Comparison of ENCODE assay signal across 12 cellular contexts in genomic region chr6:77034161-77034560, GRCh38.
A peak's percentile ranks its signal among the peaks of the same experiment; 100 is the strongest.
DNase-seq lines count a peak whose midpoint lies in the region; ATAC-seq, FAIRE-seq and TF ChIP-seq lines count a peak whose summit lies in the region.
"Had no signal": no experiment of that assay in that cellular context is flagged by ENCODE, and none has a peak within 500 bp of the region (broad histone marks: within the 10 kb centered on the region; RNA-seq: fewer than 3 reads in every experiment).

No MANE protein-coding gene starts in this region.

- H3K27me3 ChIP-seq in GM23338 (ENCODE audit: insufficient read depth): no peaks in the 10 kb centered on the region
- H3K27me3 ChIP-seq in SK-N-SH (ENCODE audit: insufficient read depth): no peaks in the 10 kb centered on the region
- no peaks in the 10 kb centered on the region for H3K27me3 ChIP-seq in trophoblast cell (ENCODE audit: insufficient read depth, low read length)
- H3K27me3 ChIP-seq in small intestine (ENCODE audit: control insufficient read depth in 2 of 2, insufficient read depth in 2 of 2, low read length in 2 of 2): no peaks in the 10 kb centered on the region
- H3K27me3 ChIP-seq: left lung had no signal

- no peak overlapping the region for H2BK120ac ChIP-seq in trophoblast cell (ENCODE audit: insufficient read depth, low read length, poor library complexity)

- no peak overlapping the region for H3K4me3 Mint-ChIP-seq in GM23338

- CTCF ChIA-PET in SK-N-SH (lab: Yijun Ruan, JAX): no interaction called here

- H3K4me1 ChIP-seq in GM23338 (ENCODE audit: insufficient read depth) (no peaks in the 10 kb centered on the region), SK-N-SH (ENCODE audit: control insufficient read depth in 1 of 2, insufficient read depth in 2 of 2, low read depth in 1 of 2, low read length in 1 of 2) (no peaks in the 10 kb centered on the region; a peak in 2 of 4 replicates), trophoblast cell (ENCODE audit: control insufficient read depth in 1 of 2, insufficient read depth in 2 of 2, low read length in 2 of 2) (no peaks in the 10 kb centered on the region), small intestine (ENCODE audit: control insufficient read depth in 2 of 2, insufficient read depth in 1 of 2, low read depth in 1 of 2, low read length in 1 of 2) (no peaks in the 10 kb centered on the region)
- H3K4me1 ChIP-seq: left lung had no signal

- H2BK5ac ChIP-seq in trophoblast cell (ENCODE audit: low read depth, low read length, poor library complexity): peak overlapping the region; percentile 61

- H2BK12ac ChIP-seq in trophoblast cell (ENCODE audit: low read length): no peak overlapping the region

- 1% methylated on average over 5 of the region's 5 CpGs for WGBS in SK-N-SH (ENCODE audit: low lambda C conversion rate)
- WGBS in trophoblast cell (ENCODE audit: extremely low coverage, insufficient coverage, insufficient read length): no CpG with 5 or more reads among the region's 5 CpGs
- WGBS in small intestine, 3 donors: 48 to 56% (median 56%) methylated on average over 5 of the region's 5 CpGs

- H3K79me2 ChIP-seq in GM23338 (replicated peaks; ENCODE audit: insufficient read depth) (no peaks in the 10 kb centered on the region), SK-N-SH (ENCODE audit: insufficient read depth) (no peaks in the 10 kb centered on the region), trophoblast cell (ENCODE audit: control insufficient read depth, insufficient read depth, low read length, poor library complexity) (no peaks in the 10 kb centered on the region)

- no peak overlapping the region for H4K8ac ChIP-seq in trophoblast cell (ENCODE audit: low read depth, low read length)

- H3K4me1 Mint-ChIP-seq in GM23338: peaks cover 12% of the 10 kb centered on the region; the same call in 2 of the 3 replicates

- no peak overlapping the region for H3K23ac ChIP-seq in trophoblast cell (ENCODE audit: low read length)

- no peak overlapping the region for H3K4me2 ChIP-seq in GM23338
- H3K4me2 ChIP-seq in SK-N-SH: peak overlapping the region; percentile 61; the same call in 1 of the 2 replicates
- H3K4me2 ChIP-seq in trophoblast cell (ENCODE audit: low read length): peak overlapping the region; percentile 41

- peak overlapping the region; percentile 82 for H3K27ac Mint-ChIP-seq in GM23338

- H3F3A ChIP-seq in GM23338 (replicated peaks; ENCODE audit: low read depth) (no peaks in the 10 kb centered on the region), SK-N-SH (replicated peaks; ENCODE audit: insufficient read depth) (peaks cover 13% of the 10 kb centered on the region)

- no peak for TF ChIP-seq RAD21 in SK-N-SH (IDR thresholded peaks at IDR 0.05; ENCODE audit: low read length)

- H3K9ac ChIP-seq in SK-N-SH (peak overlapping the region; percentile 22; the same call in 1 of the 2 replicates), trophoblast cell (ENCODE audit: low read length) (no peak overlapping the region)

- peaks cover 12% of the 10 kb centered on the region for H3K36me3 Mint-ChIP-seq in GM23338 (ENCODE audit: low read depth)

- TF ChIP-seq CTCF in GM23338 (conservative IDR thresholded peaks at IDR 0.05; ENCODE audit: low read depth in 2 of 2): no peak
- TF ChIP-seq CTCF in SK-N-SH (IDR thresholded peaks at IDR 0.05): no peak

- H3K4ac ChIP-seq in trophoblast cell (ENCODE audit: low read depth, low read length): no peak overlapping the region

- H3K9me2 ChIP-seq in GM23338 (ENCODE audit: insufficient read depth): no peaks in the 10 kb centered on the region; the same call in none of the 2 replicates
- no peaks in the 10 kb centered on the region for H3K9me2 ChIP-seq in SK-N-SH

- H3K9me3 ChIP-seq in SK-N-SH (no peaks in the 10 kb centered on the region), trophoblast cell (ENCODE audit: insufficient read depth, low read depth, low read length) (no peaks in the 10 kb centered on the region), small intestine (ENCODE audit: control insufficient read depth, low read depth) (no peaks in the 10 kb centered on the region)

- no peak overlapping the region for H2AK5ac ChIP-seq in trophoblast cell (ENCODE audit: low read length)

- H3K18ac ChIP-seq in trophoblast cell (ENCODE audit: low read length): no peak overlapping the region

- no peak for FAIRE-seq in small intestine (lab: Jason Lieb, UNC)

- no peaks in the 10 kb centered on the region for H3K27me3 Mint-ChIP-seq in GM23338 (ENCODE audit: insufficient read depth, low read depth, poor library complexity)

- no peak overlapping the region for H3K14ac ChIP-seq in trophoblast cell (ENCODE audit: low read length)

- H2AFZ ChIP-seq in GM23338 (no peak overlapping the region), SK-N-SH (ENCODE audit: low read depth) (no peak overlapping the region), trophoblast cell (ENCODE audit: insufficient read depth, low read length, poor library complexity) (no peak overlapping the region)

- no peak overlapping the region for H4K12ac ChIP-seq in trophoblast cell (ENCODE audit: low read depth, low read length)

- peak in 1 of 2 experiments; percentile 93; a peak in 3 of 4 replicates for TF ChIP-seq EP300 in SK-N-SH (IDR thresholded peaks at IDR 0.05; ENCODE audit: borderline replicate concordance in 1 of 2, low read depth in 1 of 2, low read length in 1 of 2)

- DNase-seq in GM23338 (ENCODE audit: low spot score): peak; percentile 84
- DNase-seq in SK-N-SH: no peak
- DNase-seq in fibroblast of peridontal ligament (ENCODE audit: extremely low read depth): peak; percentile 94
- DNase-seq in trophoblast cell: peak; percentile 62 to 87
- DNase-seq in caudate nucleus (lab: John Stamatoyannopoulos, UW): no peak
- no peak for DNase-seq in NK-92 (lab: John Stamatoyannopoulos, UW; ENCODE audit: unreplicated experiment)
- DNase-seq in small intestine: no peak
- no peak for DNase-seq in activated CD4-positive, alpha-beta T cell treated with anti-CD3 and anti-CD28 coated beads, Interleukin-2, amount 50 U/mL, for 1 hour
- DNase-seq: DND-41, left lung, NCI-H1092 had no signal

- POLR2A ChIA-PET in SK-N-SH (lab: Yijun Ruan, JAX): no interaction called here

- H3K27ac ChIP-seq in GM23338 (ENCODE audit: low read depth) (peak overlapping the region; percentile 14; the same call in 1 of the 2 replicates), SK-N-SH (ENCODE audit: low read depth in 2 of 2, low read length in 1 of 2) (peak overlapping the region; percentile 67 to 77; a peak in 3 of 4 replicates), trophoblast cell (ENCODE audit: low read depth, low read length) (peak overlapping the region; percentile 70), caudate nucleus (ENCODE audit: low read depth, low read length) (no peak overlapping the region), small intestine (ENCODE audit: low read depth in 1 of 2, low read length in 1 of 2) (no peak overlapping the region)
- H3K27ac ChIP-seq: left lung, VCaP had no signal

- peaks cover 1% of the 10 kb centered on the region for H3K79me1 ChIP-seq in trophoblast cell (ENCODE audit: low read length)

- peaks cover 15% of the 10 kb centered on the region for H3K9me3 Mint-ChIP-seq in GM23338

- H4K20me1 ChIP-seq in GM23338 (replicated peaks; ENCODE audit: insufficient read depth): no peaks in the 10 kb centered on the region
- no peaks in the 10 kb centered on the region for H4K20me1 ChIP-seq in SK-N-SH (ENCODE audit: insufficient read depth)

- H3K4me3 ChIP-seq in GM23338: no peak overlapping the region
- peak overlapping the region in 1 of 2 experiments; percentile 19; a peak in 2 of 4 replicates for H3K4me3 ChIP-seq in SK-N-SH (ENCODE audit: low read depth in 2 of 2, low read length in 1 of 2)
- H3K4me3 ChIP-seq in trophoblast cell (ENCODE audit: low read depth, low read length): no peak overlapping the region
- H3K4me3 ChIP-seq in small intestine (ENCODE audit: low read depth in 1 of 2, low read length in 2 of 2): no peak overlapping the region
- H3K4me3 ChIP-seq: left lung had no signal

- ATAC-seq in GM23338: peak; percentile 95
- ATAC-seq: left lung had no signal

- no peak overlapping the region for H4K91ac ChIP-seq in trophoblast cell (ENCODE audit: low read depth, low read length)

- H3K36me3 ChIP-seq in GM23338 (ENCODE audit: insufficient read depth) (no peaks in the 10 kb centered on the region), SK-N-SH (replicated peaks in 1 of 2; ENCODE audit: control insufficient read depth in 1 of 2, insufficient read depth in 2 of 2, low read length in 1 of 2) (no peaks in the 10 kb centered on the region), trophoblast cell (ENCODE audit: control insufficient read depth in 1 of 2, insufficient read depth in 2 of 2, low read length in 2 of 2) (no peaks in the 10 kb centered on the region), small intestine (ENCODE audit: control insufficient read depth in 2 of 2, insufficient read depth in 2 of 2, low read length in 2 of 2) (no peaks in the 10 kb centered on the region)
- H3K36me3 ChIP-seq: left lung had no signal

TF ChIP-seq in SK-N-SH, 30 proteins besides CTCF, POLR2A, EP300 and RAD21 (continues in another document):
- TF ChIP-seq USF1 (IDR thresholded peaks at IDR 0.05; ENCODE audit: borderline replicate concordance, low read depth) (no peak), FOXM1 (IDR thresholded peaks at IDR 0.05; ENCODE audit: low read depth) (0 out of 2 replicates have a peak, but pooled peaks have one; percentile 42), YY1 (IDR thresholded peaks at IDR 0.05; ENCODE audit: low read depth) (no peak), TCF12 (IDR thresholded peaks at IDR 0.05) (peak; percentile 93), SIN3A (IDR thresholded peaks at IDR 0.05; ENCODE audit: borderline replicate concordance, low read depth, low read length) (peak; percentile 73; the same call in 1 of the 2 replicates), NFIC (IDR thresholded peaks at IDR 0.05; ENCODE audit: borderline replicate concordance) (peak; percentile 70), FOXJ3 (CRISPR knock-in tag; IDR thresholded peaks at IDR 0.05) (no peak), MAX (IDR thresholded peaks at IDR 0.05; ENCODE audit: low read depth) (0 out of 2 replicates have a peak, but pooled peaks have one; percentile 28), RFX5 (IDR thresholded peaks at IDR 0.05; ENCODE audit: low read length) (no peak), TEAD4 (IDR thresholded peaks at IDR 0.05; ENCODE audit: borderline replicate concordance, insufficient read depth) (peak; percentile 96), POLR2AphosphoS5 (IDR thresholded peaks at IDR 0.05; ENCODE audit: low read depth, low read length) (peak; percentile 74; the same call in 1 of the 2 replicates), ELF1 (IDR thresholded peaks at IDR 0.05) (peak; percentile 18; the same call in 1 of the 2 replicates)

Comparison
In these comparisons a context has a peak if more than half of its experiments do, and no peak if none do; other contexts are left out.
1. DNase-seq: peak in GM23338 (single experiment), fibroblast of peridontal ligament (single experiment) and trophoblast cell (2 of 2); none in SK-N-SH (single experiment), caudate nucleus (0 of 61), NK-92 (single experiment), small intestine (single experiment) and activated CD4-positive, alpha-beta T cell treated with anti-CD3 and anti-CD28 coated beads, Interleukin-2, amount 50 U/mL, for 1 hour (single experiment).
2. H3K27ac ChIP-seq: peak in GM23338 (single experiment), SK-N-SH (2 of 2) and trophoblast cell (single experiment); none in caudate nucleus (single experiment) and small intestine (0 of 2).